In genomic region chr11:72742522-72743320, GRCh38 we compare ENCODE assay signal across 14 cellular contexts. TPM values are rescaled to one million over a fixed set of nuclear protein-coding genes. Genes with fewer than 3 reads are reported as not detected.
DNase-seq lines count a peak whose midpoint lies in the region; ATAC-seq and TF ChIP-seq lines count a peak whose summit lies in the region.
"Had no signal": no experiment of that assay in that cellular context is flagged by ENCODE, and none has a peak within 500 bp of the region (broad histone marks: within the 10 kb centered on the region; RNA-seq: fewer than 3 reads in every experiment).

No MANE protein-coding gene starts in this region.

- peaks cover 63% of the 10 kb centered on the region for H3K4me1 Mint-ChIP-seq in activated CD8-positive, alpha-beta T cell treated with anti-CD3 and anti-CD28 coated beads, Interleukin-2, amount 10 ng/mL, durations not matched to agents 7 days and 5 days (ENCODE audit: low read depth)

- TF ChIP-seq POLR2A in upper lobe of left lung (IDR thresholded peaks at IDR 0.05), result no peak

- POLR2A ChIA-PET in activated CD8-positive, alpha-beta T cell treated with anti-CD3 and anti-CD28 coated beads, Interleukin-2, amount 10 ng/mL, durations not matched to agents 7 days and 5 days (lab: Charles Lee), result interaction anchor here (0.8 to 1.1 kb wide), 2 partner anchors 10 to 51 kb away, joined by 3 read pairs; partner anchors contain the start of gene STARD10

- in situ Hi-C loops in GM13976 (cut with MboI; ENCODE audit: low sequenced_read_pairs, unreplicated experiment), result no loop called here

- H3K27me3 ChIP-seq in cardiac muscle cell, result no peaks in the 10 kb centered on the region
- no peaks in the 10 kb centered on the region for H3K27me3 ChIP-seq in left ventricle myocardium inferior (ENCODE audit: low read depth)
- no peaks in the 10 kb centered on the region for H3K27me3 ChIP-seq in lower lobe of right lung (ENCODE audit: low read depth)
- no peaks in the 10 kb centered on the region for H3K27me3 ChIP-seq in upper lobe of left lung
- H3K27me3 ChIP-seq: ascending aorta, pancreas had no signal

- no peaks in the 10 kb centered on the region for H3K36me3 Mint-ChIP-seq in activated CD8-positive, alpha-beta T cell treated with anti-CD3 and anti-CD28 coated beads, Interleukin-2, amount 10 ng/mL, durations not matched to agents 7 days and 5 days (ENCODE audit: low read depth)

- WGBS in upper lobe of left lung, 2 donors, result 74 to 78% methylated on average over 7 of the region's 7 CpGs

- H3K4me1 ChIP-seq in cardiac muscle cell (ENCODE audit: low read depth) (peaks cover 69% of the 10 kb centered on the region), left ventricle myocardium inferior (peaks cover 41% of the 10 kb centered on the region), lower lobe of right lung (peaks cover 96% of the 10 kb centered on the region), upper lobe of left lung (peaks cover 50 to 96% (median 86%) of the 10 kb centered on the region in 4 donors)
- H3K4me1 ChIP-seq: pancreas had no signal

- no peak for ATAC-seq in activated CD8-positive, alpha-beta T cell treated with anti-CD3 and anti-CD28 coated beads, Interleukin-2, amount 10 ng/mL, durations not matched to agents 7 days and 5 days
- ATAC-seq in lower lobe of right lung, result no peak
- ATAC-seq in upper lobe of left lung (ENCODE audit: low FRiP score in 2 of 2), result no peak
- no peak for ATAC-seq in GM19397 (IDR thresholded peaks at IDR 0.05; ENCODE audit: unreplicated experiment)

- H3K4me3 ChIP-seq in cardiac muscle cell (no peak overlapping the region), left ventricle myocardium inferior (no peak overlapping the region), lower lobe of right lung (no peak overlapping the region), upper lobe of left lung (no peak overlapping the region)
- H3K4me3 ChIP-seq: ascending aorta, pancreas had no signal

- DNase-seq in cardiac muscle cell (ENCODE audit: low read depth in 1 of 2, low spot score in 1 of 2) (no peak), left ventricle myocardium inferior (no peak), lower lobe of right lung (no peak), upper lobe of left lung (no peak), head of caudate nucleus (no peak), GM13976 (ENCODE audit: low spot score) (no peak)
- DNase-seq in activated CD8-positive, alpha-beta T cell treated with anti-CD3 and anti-CD28 coated beads, Interleukin-2, amount 10 ng/mL, durations not matched to agents 7 days and 5 days, result no peak
- DNase-seq: NCI-H2029; NK-92 treated with Interleukin-12 subunit alpha and Interleukin-12 subunit beta, amount 100 ng/mL, for 24 hours; stimulated activated CD4-positive, alpha-beta T cell treated with anti-CD3 and anti-CD28 coated beads, Interleukin-12 subunit alpha, Interleukin-12 subunit beta, amount 100 ng/mL, for 4 hours had no signal

- no peak for TF ChIP-seq CTCF in cardiac muscle cell (IDR thresholded peaks at IDR 0.05; ENCODE audit: low read depth, low read length)
- TF ChIP-seq CTCF in left ventricle myocardium inferior (IDR thresholded peaks at IDR 0.05; ENCODE audit: borderline replicate concordance), result no peak
- TF ChIP-seq CTCF in lower lobe of right lung (IDR thresholded peaks at IDR 0.05), result no peak
- TF ChIP-seq CTCF in upper lobe of left lung (IDR thresholded peaks at IDR 0.05), result no peak
- no peak for TF ChIP-seq CTCF in GM13976 (IDR thresholded peaks at IDR 0.05; ENCODE audit: borderline replicate concordance, control extremely low read depth, extremely low read depth, insufficient read depth, missing control alignments)

- no peak overlapping the region for H3K4me3 Mint-ChIP-seq in activated CD8-positive, alpha-beta T cell treated with anti-CD3 and anti-CD28 coated beads, Interleukin-2, amount 10 ng/mL, durations not matched to agents 7 days and 5 days

- no peaks in the 10 kb centered on the region for H3K9me3 ChIP-seq in cardiac muscle cell (ENCODE audit: low read depth)
- H3K9me3 ChIP-seq in left ventricle myocardium inferior (replicated peaks), result no peaks in the 10 kb centered on the region
- H3K9me3 ChIP-seq in lower lobe of right lung, result no peaks in the 10 kb centered on the region
- H3K9me3 ChIP-seq in upper lobe of left lung, result no peaks in the 10 kb centered on the region
- H3K9me3 ChIP-seq: ascending aorta, pancreas had no signal

- intact Hi-C loops in left ventricle myocardium inferior (cut with micrococcal nuclease), result no loop called here
- intact Hi-C loops in lower lobe of right lung (cut with DNase I), result no loop called here
- intact Hi-C loops in head of caudate nucleus (cut with DNase I), result no loop called here

- H3K36me3 ChIP-seq in cardiac muscle cell (no peaks in the 10 kb centered on the region), left ventricle myocardium inferior (no peaks in the 10 kb centered on the region), lower lobe of right lung (peaks cover 6% of the 10 kb centered on the region), upper lobe of left lung (no peaks in the 10 kb centered on the region)
- H3K36me3 ChIP-seq: ascending aorta, pancreas had no signal

- no peaks in the 10 kb centered on the region for H3K27me3 Mint-ChIP-seq in activated CD8-positive, alpha-beta T cell treated with anti-CD3 and anti-CD28 coated beads, Interleukin-2, amount 10 ng/mL, durations not matched to agents 7 days and 5 days (ENCODE audit: low read depth)

- no peaks in the 10 kb centered on the region for H3K9me3 Mint-ChIP-seq in activated CD8-positive, alpha-beta T cell treated with anti-CD3 and anti-CD28 coated beads, Interleukin-2, amount 10 ng/mL, durations not matched to agents 7 days and 5 days (ENCODE audit: insufficient read depth)

- no peak for TF ChIP-seq EP300 in upper lobe of left lung (IDR thresholded peaks at IDR 0.05)

- H3K27ac Mint-ChIP-seq in activated CD8-positive, alpha-beta T cell treated with anti-CD3 and anti-CD28 coated beads, Interleukin-2, amount 10 ng/mL, durations not matched to agents 7 days and 5 days, result peak overlapping the region; percentile 84

- H3K27ac ChIP-seq in cardiac muscle cell, result peak overlapping the region; percentile 88
- no peak overlapping the region for H3K27ac ChIP-seq in left ventricle myocardium inferior (replicated peaks)
- H3K27ac ChIP-seq in lower lobe of right lung, result peak overlapping the region; percentile 66
- peak overlapping the region; percentile 81 to 93 (median 89) for H3K27ac ChIP-seq in upper lobe of left lung
- H3K27ac ChIP-seq: ascending aorta, KMS-11, pancreas had no signal

- CTCF ChIA-PET in activated CD8-positive, alpha-beta T cell treated with anti-CD3 and anti-CD28 coated beads, Interleukin-2, amount 10 ng/mL, durations not matched to agents 7 days and 5 days (lab: Charles Lee), result interaction anchor here (1.0 kb wide), 1 partner anchor 51 kb away, joined by 3 read pairs; the partner anchor contains the start of gene STARD10

RNA-seq across cellular contexts. Expression of gene ARAP1, which starts 9.5 kb away (rescaled TPM):
- total RNA-seq in cardiac muscle cell, result 134 and 200 TPM in 2 replicates
- 41.5 and 54.6 TPM in 2 replicates for polyA plus RNA-seq in cardiac muscle cell
- total RNA-seq in left ventricle myocardium inferior, result 51.9 TPM
- total RNA-seq in activated CD8-positive, alpha-beta T cell treated with anti-CD3 and anti-CD28 coated beads, Interleukin-2, amount 10 ng/mL, durations not matched to agents 7 days and 5 days, result 10 to 100 TPM; 84.3 to 89.6 TPM
- 276 TPM for total RNA-seq in lower lobe of right lung
- total RNA-seq in upper lobe of left lung, result 1,000 to 10,000 TPM in 1 of 6 donors, 100 to 1,000 TPM in 5; 217 to 1,154 (median 269) TPM

RNA-seq across cellular contexts. Expression of gene STARD10, which starts 51.1 kb away (rescaled TPM):
- 66.2 and 101 TPM in 2 replicates for total RNA-seq in cardiac muscle cell
- polyA plus RNA-seq in cardiac muscle cell, result 91.4 and 139 TPM in 2 replicates
- total RNA-seq in left ventricle myocardium inferior, result 93.6 TPM
- total RNA-seq in activated CD8-positive, alpha-beta T cell treated with anti-CD3 and anti-CD28 coated beads, Interleukin-2, amount 10 ng/mL, durations not matched to agents 7 days and 5 days, result 1 to 10 TPM; 4.0 to 4.5 TPM
- total RNA-seq in lower lobe of right lung, result 126 TPM
- total RNA-seq in upper lobe of left lung, result 100 to 1,000 TPM in 5 of 6 donors, 10 to 100 TPM in 1; 93.2 to 227 (median 151) TPM

Comparison
In these comparisons a context has a peak if more than half of its experiments do, and no peak if none do; other contexts are left out.
1. RNA of gene STARD10, which starts 51.1 kb away (total RNA-seq): 93.2 to 227 TPM in upper lobe of left lung, 126 TPM in lower lobe of right lung (single experiment), 66.2 to 101 TPM in cardiac muscle cell and 93.6 TPM in left ventricle myocardium inferior (single experiment); 4.0 to 4.5 TPM in activated CD8-positive, alpha-beta T cell treated with anti-CD3 and anti-CD28 coated beads, Interleukin-2, amount 10 ng/mL, durations not matched to agents 7 days and 5 days; every median in the first group is over 10 times any median in the second.